1 cellular context compared by ENCODE assay signal in genomic region chr3:17258823-17259436, GRCh38.
TF ChIP-seq lines count a peak whose summit lies in the region.

No MANE protein-coding gene starts in this region.

TF ChIP-seq in endothelial cell of umbilical vein, 7 proteins besides CTCF, POLR2A, EP300 and RAD21 (continued from another document):
- no peak for TF ChIP-seq MYC (IDR thresholded peaks at IDR 0.05; ENCODE audit: low read depth, low read length)
- no peak for TF ChIP-seq GATA2 (IDR thresholded peaks at IDR 0.05; ENCODE audit: insufficient read depth, insufficient read length, low read depth, low read length)
- TF ChIP-seq FOS (IDR thresholded peaks at IDR 0.05; ENCODE audit: borderline replicate concordance, insufficient read depth, low read length): no peak
- TF ChIP-seq MAX (IDR thresholded peaks at IDR 0.05; ENCODE audit: insufficient read depth, insufficient read length): no peak
